Comparison of ENCODE assay signal across 21 cellular contexts in genomic region chr17:63578027-63578768, GRCh38. TPM values are rescaled to one million over a fixed set of nuclear protein-coding genes. Genes with fewer than 3 reads are reported as not detected.
"Had no signal": no experiment of that assay in that cellular context is flagged by ENCODE, and none has a peak within 500 bp of the region (broad histone marks: within the 10 kb centered on the region; RNA-seq: fewer than 3 reads in every experiment).

No MANE protein-coding gene starts in this region.

- H3K4me3 Mint-ChIP-seq: activated CD4-positive, alpha-beta memory T cell treated with anti-CD3 and anti-CD28 coated beads for 36 hours; natural killer cell; T-helper 2 cell treated with Interferon-gamma antibody and Interleukin-4, amounts not matched to agents 5 μg/mL and 100 μg/mL, for 36 hours had no signal

- H3K9me3 ChIP-seq: psoas muscle, suprapubic skin, upper lobe of right lung had no signal

- ATAC-seq: activated naive CD4-positive, alpha-beta T cell treated with anti-CD3 and anti-CD28 coated beads, Interleukin-2, amount 50 U/mL, for 72 hours; esophagus mucosa; natural killer cell; psoas muscle; sciatic nerve; SK-N-SH treated with all-trans-retinoic acid at 6 μM for 48 hours; stimulated activated naive CD8-positive, alpha-beta T cell treated with anti-CD3 and anti-CD28 coated beads, Interleukin-15, Interleukin-2, amounts not matched to agents 100 U/mL and 50 U/mL, for 24 hours; upper lobe of right lung had no signal

- H3K27me3 Mint-ChIP-seq: activated CD4-positive, alpha-beta memory T cell treated with anti-CD3 and anti-CD28 coated beads for 36 hours had no signal

- H3K27ac Mint-ChIP-seq: activated CD4-positive, alpha-beta memory T cell treated with anti-CD3 and anti-CD28 coated beads for 36 hours; natural killer cell; T-helper 2 cell treated with Interferon-gamma antibody and Interleukin-4, amounts not matched to agents 5 μg/mL and 100 μg/mL, for 36 hours had no signal

- H3K27me3 ChIP-seq: suprapubic skin, upper lobe of right lung had no signal

- H3K4me3 ChIP-seq: psoas muscle, suprapubic skin, upper lobe of right lung had no signal

- H3K4me1 ChIP-seq: psoas muscle, suprapubic skin, upper lobe of right lung had no signal

- H3K9me3 Mint-ChIP-seq: activated CD4-positive, alpha-beta memory T cell treated with anti-CD3 and anti-CD28 coated beads for 36 hours; activated naive CD4-positive, alpha-beta T cell treated with anti-CD3 and anti-CD28 coated beads, Interleukin-2, amount 50 U/mL, for 72 hours; natural killer cell; T-helper 2 cell treated with Interferon-gamma antibody and Interleukin-4, amounts not matched to agents 5 μg/mL and 100 μg/mL, for 36 hours had no signal

- DNase-seq: activated CD4-positive, alpha-beta memory T cell treated with anti-CD3 and anti-CD28 coated beads for 36 hours; activated CD4-positive, CD25-positive, alpha-beta regulatory T cell treated with anti-CD3 and anti-CD28 coated beads, Interleukin-2, amount 50 U/mL, for 72 hours; activated T-cell treated with anti-CD3 and anti-CD28 coated beads for 4 hours; left colon; mammary epithelial cell; natural killer cell; nucleus accumbens; psoas muscle; stimulated activated CD4-positive, alpha-beta T cell treated with anti-CD3 and anti-CD28 coated beads, Interleukin-2, amount 100 ng/mL, for 24 hours; stimulated activated naive CD8-positive, alpha-beta T cell treated with anti-CD3 and anti-CD28 coated beads, Interleukin-15, Interleukin-2, amounts not matched to agents 100 U/mL and 50 U/mL, for 24 hours; upper lobe of right lung had no signal

- H3K27ac ChIP-seq: psoas muscle, suprapubic skin, upper lobe of right lung had no signal

RNA-seq across cellular contexts. Expression of gene KCNH6, which starts 55.0 kb away (rescaled TPM):
- total RNA-seq: activated CD4-positive, alpha-beta memory T cell treated with anti-CD3 and anti-CD28 coated beads for 36 hours; chondrocyte; dermis microvascular lymphatic vessel endothelial cell; esophagus mucosa; glomerular endothelial cell; mammary epithelial cell; mononuclear cell; natural killer cell; psoas muscle; sciatic nerve; suprapubic skin; upper lobe of right lung had no signal
- polyA plus RNA-seq: mammary epithelial cell, psoas muscle had no signal
